Comparison of ENCODE assay signal across 24 cellular contexts in genomic region chr3:43728947-43729346, GRCh38. TPM values are rescaled to one million over a fixed set of nuclear protein-coding genes. Genes with fewer than 3 reads are reported as not detected.
A peak's percentile ranks its signal among the peaks of the same experiment; 100 is the strongest.
DNase-seq lines count a peak whose midpoint lies in the region; ATAC-seq and TF ChIP-seq lines count a peak whose summit lies in the region.
"Had no signal": no experiment of that assay in that cellular context is flagged by ENCODE, and none has a peak within 500 bp of the region (broad histone marks: within the 10 kb centered on the region; RNA-seq: fewer than 3 reads in every experiment).

No MANE protein-coding gene starts in this region.

- H3K36me3 Mint-ChIP-seq in memory B cell (peaks cover 6% of the 10 kb centered on the region), neural crest cell (ENCODE audit: low read depth) (peaks cover 6% of the 10 kb centered on the region), type B pancreatic cell (peaks cover 3% of the 10 kb centered on the region), progenitor cell of endocrine pancreas (ENCODE audit: insufficient read depth) (peaks cover 5% of the 10 kb centered on the region)

- no peaks in the 10 kb centered on the region for H3K9me3 Mint-ChIP-seq in memory B cell
- H3K9me3 Mint-ChIP-seq in neural crest cell: no peaks in the 10 kb centered on the region
- H3K9me3 Mint-ChIP-seq in type B pancreatic cell: no peaks in the 10 kb centered on the region
- H3K9me3 Mint-ChIP-seq in progenitor cell of endocrine pancreas (ENCODE audit: low read depth): no peaks in the 10 kb centered on the region
- H3K9me3 Mint-ChIP-seq: CD8-positive, alpha-beta T cell had no signal

- TF ChIP-seq CTCF in VCaP (conservative IDR thresholded peaks at IDR 0.05): no peak
- no peak for TF ChIP-seq CTCF in neural crest cell (conservative IDR thresholded peaks at IDR 0.05)
- no peak for TF ChIP-seq CTCF in thyroid gland (IDR thresholded peaks at IDR 0.05)
- no peak for TF ChIP-seq CTCF in type B pancreatic cell (conservative IDR thresholded peaks at IDR 0.05)
- TF ChIP-seq CTCF in upper lobe of right lung (IDR thresholded peaks at IDR 0.05): no peak
- no peak for TF ChIP-seq CTCF in progenitor cell of endocrine pancreas (IDR thresholded peaks at IDR 0.05; ENCODE audit: unreplicated experiment)

- no peaks in the 10 kb centered on the region for H4K20me1 ChIP-seq in Karpas-422 (ENCODE audit: insufficient read depth, low read depth, low read length)

- ATAC-seq in memory B cell (ENCODE audit: low read depth) (no peak), upper lobe of right lung (no peak)
- ATAC-seq: A549; CD8-positive, alpha-beta T cell had no signal

- H3K4me3 Mint-ChIP-seq in memory B cell (no peak overlapping the region), neural crest cell (no peak overlapping the region), type B pancreatic cell (no peak overlapping the region), progenitor cell of endocrine pancreas (ENCODE audit: low read depth) (no peak overlapping the region)
- H3K4me3 Mint-ChIP-seq: CD8-positive, alpha-beta T cell had no signal

- DNase-seq in memory B cell (ENCODE audit: low spot score in 2 of 2) (no peak), neural crest cell (ENCODE audit: low read depth, low spot score) (no peak), thyroid gland (no peak), type B pancreatic cell (ENCODE audit: extremely low spot score, unreplicated experiment) (no peak), upper lobe of right lung (no peak), progenitor cell of endocrine pancreas (ENCODE audit: low spot score, unreplicated experiment) (no peak), Karpas-422 (no peak)
- DNase-seq: C1 segment of cervical spinal cord; Caco-2; CD8-positive, alpha-beta T cell; DMS 273 treated with DMSO at 0.1 percent for 48 hours; DND-41; IMR-90; KG1; NCI-H1048; NCI-H1694; NCI-H446 treated with DMSO at 0.1 percent for 48 hours; NCI-H526; NCI-H82; Right ventricle myocardium superior; RPMI8226 had no signal

- no peaks in the 10 kb centered on the region for H3K79me2 ChIP-seq in Karpas-422 (ENCODE audit: low read length)

- no peaks in the 10 kb centered on the region for H3K9me2 ChIP-seq in Karpas-422 (replicated peaks; ENCODE audit: insufficient read depth, low read length)

- H3K4me3 ChIP-seq in thyroid gland (replicated peaks in 1 of 3): no peak overlapping the region
- H3K4me3 ChIP-seq in upper lobe of right lung: no peak overlapping the region
- H3K4me3 ChIP-seq in Karpas-422 (ENCODE audit: low read length): no peak overlapping the region
- H3K4me3 ChIP-seq: A549, SJSA1 had no signal

- H3K4me2 ChIP-seq in Karpas-422 (ENCODE audit: low read depth, low read length, poor library complexity, severe bottlenecking): no peak overlapping the region
- H3K4me2 ChIP-seq: A549 had no signal

- no peak for TF ChIP-seq POLR2A in thyroid gland (IDR thresholded peaks at IDR 0.05)

- H3K27ac Mint-ChIP-seq in memory B cell (peak overlapping the region; percentile 43), neural crest cell (ENCODE audit: unreplicated experiment) (peak overlapping the region; percentile 60), type B pancreatic cell (no peak overlapping the region), progenitor cell of endocrine pancreas (no peak overlapping the region)
- H3K27ac Mint-ChIP-seq: CD8-positive, alpha-beta T cell had no signal

- H3K4me1 Mint-ChIP-seq in memory B cell (no peaks in the 10 kb centered on the region), neural crest cell (no peaks in the 10 kb centered on the region), type B pancreatic cell (ENCODE audit: unreplicated experiment) (no peaks in the 10 kb centered on the region), progenitor cell of endocrine pancreas (ENCODE audit: low read depth) (peaks cover 8% of the 10 kb centered on the region)

- H3K9me3 ChIP-seq in thyroid gland (no peaks in the 10 kb centered on the region), upper lobe of right lung (no peaks in the 10 kb centered on the region), Karpas-422 (ENCODE audit: low read length) (no peaks in the 10 kb centered on the region)
- H3K9me3 ChIP-seq: A549, Caco-2, SJSA1 had no signal

- H3K9ac ChIP-seq in Karpas-422 (ENCODE audit: low read length): no peak overlapping the region

- H3K4me1 ChIP-seq in thyroid gland: peaks cover 33 to 36% of the 10 kb centered on the region in 2 donors
- no peaks in the 10 kb centered on the region for H3K4me1 ChIP-seq in upper lobe of right lung
- H3K4me1 ChIP-seq in Karpas-422 (ENCODE audit: low read length): no peaks in the 10 kb centered on the region
- H3K4me1 ChIP-seq: A549, Caco-2 had no signal

- H2AFZ ChIP-seq in Karpas-422 (ENCODE audit: low read length): no peak overlapping the region

- H3K36me3 ChIP-seq in thyroid gland (no peaks in the 10 kb centered on the region), upper lobe of right lung (no peaks in the 10 kb centered on the region), Karpas-422 (ENCODE audit: insufficient read depth, low read length) (no peaks in the 10 kb centered on the region)
- H3K36me3 ChIP-seq: SJSA1 had no signal

- no peaks in the 10 kb centered on the region for H3K27me3 Mint-ChIP-seq in memory B cell
- H3K27me3 Mint-ChIP-seq in neural crest cell (ENCODE audit: low read depth): no peaks in the 10 kb centered on the region
- no peaks in the 10 kb centered on the region for H3K27me3 Mint-ChIP-seq in type B pancreatic cell
- H3K27me3 Mint-ChIP-seq in progenitor cell of endocrine pancreas: no peaks in the 10 kb centered on the region

- WGBS in thyroid gland, 2 donors: 86 to 87% methylated on average over 5 of the region's 5 CpGs

- no peaks in the 10 kb centered on the region for H3K27me3 ChIP-seq in thyroid gland
- no peaks in the 10 kb centered on the region for H3K27me3 ChIP-seq in upper lobe of right lung
- H3K27me3 ChIP-seq in Karpas-422 (ENCODE audit: low read length): no peaks in the 10 kb centered on the region
- H3K27me3 ChIP-seq: SJSA1 had no signal

- H3K27ac ChIP-seq in VCaP (peak overlapping the region; percentile 11; the same call in 1 of the 2 replicates), thyroid gland (peak overlapping the region in 2 of 3 donors; percentile 8 to 72), upper lobe of right lung (no peak overlapping the region), Karpas-422 (ENCODE audit: low read length) (no peak overlapping the region)
- H3K27ac ChIP-seq: A549, SJSA1 had no signal

- intact Hi-C loops in thyroid gland (cut with DNase I): no loop called here
- intact Hi-C loops in upper lobe of right lung (cut with DNase I): no loop called here

RNA-seq across cellular contexts. Expression of gene ABHD5, which starts 38.2 kb away (rescaled TPM):
- 12.5 and 13.9 TPM in 2 replicates for total RNA-seq in neural crest cell
- total RNA-seq in thyroid gland: 10 to 100 TPM; 33.1 to 45.4 (median 36.6) TPM
- total RNA-seq in type B pancreatic cell (ENCODE audit: low replicate concordance): 13.2 and 21.7 TPM in 2 replicates
- 41.5 TPM for total RNA-seq in upper lobe of right lung
- 12.3 and 14.8 TPM in 2 replicates for total RNA-seq in progenitor cell of endocrine pancreas
- 3.2 and 7.4 TPM in 2 replicates for total RNA-seq in Karpas-422 (2014; rRNA removed; shearing (Covaris generic); ENCODE audit: low replicate concordance)

Comparison
In these comparisons a context has a peak if more than half of its experiments do, and no peak if none do; other contexts are left out.
1. H3K27ac ChIP-seq: peak in VCaP (single experiment) and thyroid gland (2 of 3); none in upper lobe of right lung (single experiment) and Karpas-422 (single experiment).
2. H3K27ac Mint-ChIP-seq: peak in memory B cell (single experiment) and neural crest cell (single experiment); none in type B pancreatic cell (single experiment) and progenitor cell of endocrine pancreas (single experiment).